Comparison of ENCODE assay signal across 1 cellular context in genomic region chr22:19168088-19168890, GRCh38.
TF ChIP-seq lines count a peak whose summit lies in the region.

No MANE protein-coding gene starts in this region.

TF ChIP-seq in H1, 55 proteins besides CTCF, POLR2A, EP300 and RAD21:
- no peak for TF ChIP-seq ASH2L (IDR thresholded peaks at IDR 0.05; ENCODE audit: low read length)
- TF ChIP-seq HDAC6 (IDR thresholded peaks at IDR 0.05; ENCODE audit: low read depth, low read length): no peak
- no peak for TF ChIP-seq CBX5 (IDR thresholded peaks at IDR 0.05; ENCODE audit: low read depth, low read length)
